ENCODE assay signal across 8 cellular contexts in the genomic region with DNA sequence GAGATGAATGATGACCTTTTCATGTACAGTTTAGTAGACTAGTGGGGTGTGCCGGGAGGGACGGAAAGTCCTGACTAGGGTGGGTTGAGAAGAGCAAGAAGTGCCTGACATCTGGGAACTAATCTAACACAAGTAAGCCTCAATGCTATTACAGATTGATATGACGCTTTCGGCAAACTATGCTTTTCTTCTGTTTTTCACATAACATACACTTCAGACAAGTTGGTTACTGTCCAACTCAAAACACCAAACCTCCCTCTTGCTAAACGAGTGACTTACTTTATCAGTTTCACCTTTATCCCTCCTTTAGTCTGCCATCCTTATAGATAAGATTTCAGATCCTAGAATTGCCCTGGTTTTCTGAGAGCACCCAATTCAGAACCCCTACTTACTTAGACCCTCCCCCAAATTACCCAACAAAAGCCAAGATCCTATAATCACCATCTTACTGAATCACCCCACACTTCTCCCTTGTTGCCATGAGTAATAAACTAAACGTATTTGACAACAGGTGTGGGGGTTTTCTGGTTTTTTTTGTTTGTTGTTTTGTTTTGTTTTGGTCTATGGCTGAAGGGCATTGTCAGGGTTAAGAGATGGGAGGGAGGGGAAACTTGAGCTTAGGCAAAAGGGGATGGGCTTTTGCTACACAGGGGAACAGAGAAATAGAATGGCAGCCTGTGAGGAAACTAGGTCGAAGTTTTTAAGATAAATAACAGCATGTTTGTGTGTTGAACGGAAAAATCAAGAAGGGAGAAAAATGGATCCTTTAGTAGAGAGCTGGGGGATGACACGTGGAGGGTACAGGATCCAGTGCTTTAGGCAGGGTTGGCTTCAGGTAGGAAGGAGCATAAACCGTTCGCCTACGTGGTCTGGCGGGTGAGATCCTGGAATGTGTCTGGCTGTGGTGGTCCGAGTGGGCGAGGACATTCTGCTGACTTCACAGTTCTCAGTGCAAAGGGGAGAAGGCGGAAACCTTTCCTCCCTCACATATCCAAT.
DNase-seq lines count a peak whose midpoint lies in the region; ATAC-seq and TF ChIP-seq lines count a peak whose summit lies in the region.

No MANE protein-coding gene starts in this region.

- no peaks in the 10 kb centered on the region for H3K36me3 ChIP-seq in DND-41 (ENCODE audit: insufficient read depth, low read length)
- H3K36me3 ChIP-seq in endocrine pancreas (ENCODE audit: control insufficient read depth, insufficient read depth, low read length) = no peaks in the 10 kb centered on the region
- H3K36me3 ChIP-seq in mucosa of stomach (ENCODE audit: control insufficient read depth, insufficient read depth, low read length) = no peaks in the 10 kb centered on the region

- ATAC-seq in DND-41 (ENCODE audit: insufficient read depth, low read depth) = 0 out of 3 replicates have a peak, but pooled peaks have one; percentile 16
- no peak for ATAC-seq in HG03378 (IDR thresholded peaks at IDR 0.05; ENCODE audit: unreplicated experiment)
- no peak for ATAC-seq in HG02970 (IDR thresholded peaks at IDR 0.05; ENCODE audit: low FRiP score, unreplicated experiment)

- H3K9me3 ChIP-seq in DND-41 (ENCODE audit: insufficient read depth, low read length, severe bottlenecking) (no peaks in the 10 kb centered on the region), endocrine pancreas (ENCODE audit: control insufficient read depth, low read length) (no peaks in the 10 kb centered on the region), mucosa of stomach (ENCODE audit: control insufficient read depth, low read length) (no peaks in the 10 kb centered on the region)

- no peak for TF ChIP-seq CTCF in DND-41 (IDR thresholded peaks at IDR 0.05; ENCODE audit: borderline replicate concordance, extremely low read depth, low read length, poor library complexity, severe bottlenecking)

- H3K4me3 ChIP-seq in DND-41 (ENCODE audit: low read depth in 1 of 2, low read length in 2 of 2) (peak overlapping the region; percentile 77 to 83; a peak in 3 of 4 replicates), endocrine pancreas (ENCODE audit: control insufficient read depth, insufficient read depth, low read length) (peak overlapping the region; percentile 99), mucosa of stomach (ENCODE audit: low read length) (peak overlapping the region; percentile 48)

- peaks cover under 1% of the 10 kb centered on the region; the same call in 1 of the 2 replicates for H3K79me2 ChIP-seq in DND-41 (ENCODE audit: insufficient read depth, low read length)

- H3K27ac ChIP-seq in DND-41 (ENCODE audit: low read length) = peak overlapping the region; percentile 69

- H3K27me3 ChIP-seq in DND-41 (ENCODE audit: insufficient read depth, low read length, poor library complexity) (no peaks in the 10 kb centered on the region), endocrine pancreas (ENCODE audit: control insufficient read depth, insufficient read depth, low read length) (no peaks in the 10 kb centered on the region), mucosa of stomach (ENCODE audit: control insufficient read depth, insufficient read depth, low read length) (no peaks in the 10 kb centered on the region)

- H3K9ac ChIP-seq in DND-41 (ENCODE audit: low read depth, low read length) (peak overlapping the region; percentile 68), endocrine pancreas (ENCODE audit: control insufficient read depth, insufficient read depth, low read length) (no peak overlapping the region), mucosa of stomach (ENCODE audit: low read length) (peak overlapping the region; percentile 58)

- no peaks in the 10 kb centered on the region for H4K20me1 ChIP-seq in DND-41 (ENCODE audit: insufficient read depth, low read length)

- peaks cover 32% of the 10 kb centered on the region for H3K4me1 ChIP-seq in DND-41 (ENCODE audit: insufficient read depth, low read length)
- peaks cover 4% of the 10 kb centered on the region for H3K4me1 ChIP-seq in endocrine pancreas (ENCODE audit: control insufficient read depth, insufficient read depth, low read length)
- H3K4me1 ChIP-seq in mucosa of stomach (ENCODE audit: control insufficient read depth, insufficient read depth, low read length) = no peaks in the 10 kb centered on the region

- H2AFZ ChIP-seq in DND-41 (ENCODE audit: low read depth, low read length) = peak overlapping the region; percentile 72

- H3K4me2 ChIP-seq in DND-41 (ENCODE audit: insufficient read depth, low read length) = peak overlapping the region; percentile 64

- DNase-seq in DND-41 = no peak
- peak; percentile 32 for DNase-seq in NCI-H2227 (lab: John Stamatoyannopoulos, UW; ENCODE audit: unreplicated experiment)
- DNase-seq in NCI-H187 treated with DMSO at 0.1 percent for 48 hours (lab: John Stamatoyannopoulos, UW) = no peak
- DNase-seq in stimulated activated CD8-positive, alpha-beta memory T cell treated with anti-CD3 and anti-CD28 coated beads, Interleukin-4, amount 100 ng/mL, for 48 hours = no peak

Comparison
In these comparisons a context has a peak if more than half of its experiments do, and no peak if none do; other contexts are left out.
1. H3K4me3 ChIP-seq: peak in every context shown above with its lines; median percentile 99 in endocrine pancreas; 80 in DND-41; 48 in mucosa of stomach.